6 cellular contexts compared by ENCODE assay signal in the genomic region with DNA sequence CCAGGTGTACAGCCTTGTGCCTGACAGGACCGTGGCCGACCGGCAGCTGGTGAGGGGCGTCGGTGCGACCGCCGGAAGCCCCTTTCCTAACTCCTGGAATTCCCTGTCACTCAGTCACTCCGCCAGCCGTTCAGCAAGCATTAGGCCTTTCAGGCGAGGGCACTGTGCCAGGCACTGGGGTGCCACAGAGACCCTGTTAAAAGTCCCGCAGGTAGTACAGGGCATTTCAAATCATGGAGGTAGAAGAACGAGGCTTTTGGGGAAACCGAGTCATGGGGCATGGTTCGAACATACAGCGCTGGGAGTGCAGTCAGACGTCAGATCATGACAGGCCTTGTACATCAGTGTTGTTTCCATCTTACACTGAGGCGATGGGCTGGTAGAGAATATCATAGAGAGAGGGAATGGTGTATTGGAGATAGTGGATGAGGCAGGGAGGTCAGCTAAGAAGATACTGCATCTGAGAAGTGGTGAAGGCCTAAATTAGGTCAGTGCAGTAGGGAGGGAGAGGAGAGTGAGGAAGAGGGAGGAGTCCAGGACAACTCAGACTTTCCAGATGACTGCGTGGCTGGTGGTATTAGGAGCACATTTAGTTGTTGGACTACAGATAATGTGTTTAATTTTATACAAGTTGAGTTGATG. TPM values are rescaled to one million over a fixed set of nuclear protein-coding genes. Genes with fewer than 3 reads are reported as not detected.
A peak's percentile ranks its signal among the peaks of the same experiment; 100 is the strongest.
DNase-seq lines count a peak whose midpoint lies in the region; ATAC-seq, FAIRE-seq and TF ChIP-seq lines count a peak whose summit lies in the region.

No MANE protein-coding gene starts in this region.

- no peak for FAIRE-seq in HepG2 (lab: Jason Lieb, UNC)

- peak overlapping the region; percentile 99 for H3K27ac Mint-ChIP-seq in activated CD4-positive, alpha-beta memory T cell treated with anti-CD3 and anti-CD28 coated beads, Interleukin-2, amount 10 ng/mL, durations not matched to agents 7 days and 5 days

- 0 out of 2 replicates have a peak, but pooled peaks have one; percentile 6 for TF ChIP-seq RAD21 in HepG2 (CRISPR knock-in tag; IDR thresholded peaks at IDR 0.05)

- peak overlapping the region; percentile 88 for H3K9ac ChIP-seq in HepG2 (ENCODE audit: insufficient read depth, low read depth, low read length)

- intact Hi-C loops in HepG2 (cut with micrococcal nuclease; ENCODE audit: unreplicated experiment), result no loop called here

- peaks cover 21% of the 10 kb centered on the region for H3K79me2 ChIP-seq in HepG2 (ENCODE audit: insufficient read depth, low read length)

- peaks cover 26% of the 10 kb centered on the region for H3K36me3 Mint-ChIP-seq in activated CD4-positive, alpha-beta memory T cell treated with anti-CD3 and anti-CD28 coated beads, Interleukin-2, amount 10 ng/mL, durations not matched to agents 7 days and 5 days (ENCODE audit: low read depth)

- POLR2A ChIA-PET in activated CD4-positive, alpha-beta memory T cell treated with anti-CD3 and anti-CD28 coated beads, Interleukin-2, amount 10 ng/mL, durations not matched to agents 7 days and 5 days (lab: Charles Lee), result interaction anchor here (1.0 to 8.3 kb wide), 14 partner anchors 13 to 998 kb away, joined by 3 to 162 read pairs (median 4); partner anchors contain the start of genes CFB, CSNK2B, DDX39B and EHMT2
- POLR2A ChIA-PET in HepG2 (lab: Yijun Ruan, JAX), result interaction anchor here (0.8 to 6.1 kb wide), 14 partner anchors 13 to 321 kb away, joined by 3 to 142 read pairs (median 8); partner anchors contain the start of genes APOM, BAG6, C2 and CFB

- H3K27me3 ChIP-seq in HepG2 (ENCODE audit: control insufficient read depth in 1 of 2, insufficient read depth in 2 of 2, low read length in 2 of 2), result no peaks in the 10 kb centered on the region; a peak in 1 of 5 replicates

- DNase-seq in activated CD4-positive, alpha-beta memory T cell treated with anti-CD3 and anti-CD28 coated beads, Interleukin-2, amount 10 ng/mL, durations not matched to agents 7 days and 5 days, result no peak
- DNase-seq in HepG2 (ENCODE audit: low spot score), result no peak
- no peak for DNase-seq in mucosa of gallbladder (ENCODE audit: low spot score)

- peaks cover 45% of the 10 kb centered on the region for H3K4me1 Mint-ChIP-seq in activated CD4-positive, alpha-beta memory T cell treated with anti-CD3 and anti-CD28 coated beads, Interleukin-2, amount 10 ng/mL, durations not matched to agents 7 days and 5 days

- H3K9me3 ChIP-seq in HepG2 (ENCODE audit: low read length), result no peaks in the 10 kb centered on the region

- in situ Hi-C loops in HepG2 (cut with HindIII; ENCODE audit: extremely low pct_ligation_motif_present, low pct_unique_long_range_greater_than_20kb), result no loop called here

- TF ChIP-seq EP300 in HepG2 (IDR thresholded peaks at IDR 0.05; ENCODE audit: low read depth in 2 of 2, low read length in 2 of 2) (no peak), HepG2 (CRISPR knock-in tag; IDR thresholded peaks at IDR 0.05; ENCODE audit: borderline replicate concordance) (no peak)

- CTCF ChIA-PET in activated CD4-positive, alpha-beta memory T cell treated with anti-CD3 and anti-CD28 coated beads, Interleukin-2, amount 10 ng/mL, durations not matched to agents 7 days and 5 days (lab: Charles Lee), result interaction anchor here (1.2 to 3.0 kb wide), 4 partner anchors 14 to 109 kb away, joined by 3 to 13 read pairs (median 10); partner anchors contain the start of genes NELFE, NEU1 and SKIC2
- CTCF ChIA-PET in HepG2 (lab: Yijun Ruan, JAX; ENCODE audit: low intra/inter-chr PET ratio, low total read pairs), result no interaction called here

- peak overlapping the region; percentile 73 to 94 (median 90) for H3K4me3 ChIP-seq in HepG2 (replicated peaks in 1 of 3; ENCODE audit: insufficient read depth in 1 of 3, low read depth in 2 of 3, low read length in 3 of 3)

- H3K36me3 ChIP-seq in HepG2 (replicated peaks in 1 of 2; ENCODE audit: control insufficient read depth in 1 of 2, insufficient read depth in 2 of 2, low read length in 2 of 2), result peaks cover 12 to 27% of the 10 kb centered on the region in 2 experiments

- peak overlapping the region; percentile 99 for H3K4me2 ChIP-seq in HepG2 (ENCODE audit: low read depth, low read length)

- H3K27ac ChIP-seq in HepG2 (ENCODE audit: extremely low read length, insufficient read depth, low read length), result peak overlapping the region; percentile 86

- peak in 1 of 2 experiments; percentile 14; a peak in 1 of 4 replicates for TF ChIP-seq POLR2A in HepG2 (IDR thresholded peaks at IDR 0.05; ENCODE audit: insufficient read depth in 1 of 2, low read depth in 2 of 2, low read length in 2 of 2)

- BruUV-seq in HepG2 (replicated peaks; lab: Mats Ljungman, UMichigan), result TSS peak; percentile 65

- no peak overlapping the region for H2AFZ ChIP-seq in HepG2 (ENCODE audit: low read length)

- ATAC-seq in GM21528 (IDR thresholded peaks at IDR 0.05; ENCODE audit: low FRiP score, unreplicated experiment) (peak; percentile 2), HepG2 (no peak; the same call in 2 of the 3 replicates), GM21619 (IDR thresholded peaks at IDR 0.05; ENCODE audit: unreplicated experiment) (no peak), GM19023 (IDR thresholded peaks at IDR 0.05; ENCODE audit: unreplicated experiment) (no peak)

- H3K4me3 Mint-ChIP-seq in activated CD4-positive, alpha-beta memory T cell treated with anti-CD3 and anti-CD28 coated beads, Interleukin-2, amount 10 ng/mL, durations not matched to agents 7 days and 5 days, result peak overlapping the region; percentile 97

- peaks cover 32% of the 10 kb centered on the region for H3K4me1 ChIP-seq in HepG2 (ENCODE audit: insufficient read depth, low read length)

- H3K27me3 Mint-ChIP-seq in activated CD4-positive, alpha-beta memory T cell treated with anti-CD3 and anti-CD28 coated beads, Interleukin-2, amount 10 ng/mL, durations not matched to agents 7 days and 5 days, result no peaks in the 10 kb centered on the region

- 0 out of 2 replicates have a peak, but pooled peaks have one; percentile 3 for TF ChIP-seq CTCF in HepG2 (CRISPR knock-in tag; IDR thresholded peaks at IDR 0.05)

- H3K9me3 Mint-ChIP-seq in activated CD4-positive, alpha-beta memory T cell treated with anti-CD3 and anti-CD28 coated beads, Interleukin-2, amount 10 ng/mL, durations not matched to agents 7 days and 5 days, result no peaks in the 10 kb centered on the region

- WGBS in HepG2 (ENCODE audit: low lambda C conversion rate), result 6% methylated on average over 19 of the region's 19 CpGs

- H4K20me1 ChIP-seq in HepG2 (ENCODE audit: insufficient read depth, low read length), result no peaks in the 10 kb centered on the region

RNA-seq across cellular contexts. Expression of gene DXO, which starts 0.9 kb away (rescaled TPM):
- total RNA-seq in activated CD4-positive, alpha-beta memory T cell treated with anti-CD3 and anti-CD28 coated beads, Interleukin-2, amount 10 ng/mL, durations not matched to agents 7 days and 5 days, result 10 to 100 TPM; 16.7 to 17.5 TPM
- 10.8 and 18.6 TPM in 2 replicates for total RNA-seq in HepG2 (2016; rRNA removed; fragmentation: Illumina TruSeq; extraction: Trizol)
- total RNA-seq in HepG2 (2016; cell fraction: cytosol; rRNA removed; fragmentation: Illumina TruSeq; extraction: Trizol; ENCODE audit: low read depth), result 9.0 and 14.9 TPM in 2 replicates
- total RNA-seq in HepG2 (2016; cell fraction: insoluble cytoplasmic fraction; rRNA removed; fragmentation: Illumina TruSeq; extraction: Trizol), result 12.3 and 16.4 TPM in 2 replicates
- 10.9 and 16.6 TPM in 2 replicates for total RNA-seq in HepG2 (2016; cell fraction: membrane; rRNA removed; fragmentation: Illumina TruSeq; extraction: Trizol)
- 17.8 and 22.3 TPM in 2 replicates for total RNA-seq in HepG2 (2016; cell fraction: nucleus; rRNA removed; fragmentation: Illumina TruSeq; extraction: Trizol)
- polyA plus RNA-seq in HepG2 (2011; rRNA removed), result 26.2 and 28.9 TPM in 2 replicates
- polyA plus RNA-seq in HepG2 (2011; cell fraction: cytosol; rRNA removed), result 17.8 and 24.8 TPM in 2 replicates
- polyA plus RNA-seq in HepG2 (2011; cell fraction: nucleus; rRNA removed), result 145 and 157 TPM in 2 replicates
- 16.4 and 25.9 TPM in 2 replicates for polyA plus RNA-seq in HepG2 (2012)
- 12.5 and 17.3 TPM in 2 replicates for polyA plus RNA-seq in HepG2 (2016; cell fraction: cytosol; fragmentation: Illumina TruSeq; extraction: Trizol; ENCODE audit: low read depth)
- 16.7 and 17.2 TPM in 2 replicates for polyA plus RNA-seq in HepG2 (2016; cell fraction: insoluble cytoplasmic fraction; fragmentation: Illumina TruSeq; extraction: Trizol; ENCODE audit: low read depth)
- 14.6 and 18.4 TPM in 2 replicates for polyA plus RNA-seq in HepG2 (2016; cell fraction: membrane; fragmentation: Illumina TruSeq; extraction: Trizol; ENCODE audit: low read depth)
- 53.7 and 55.2 TPM in 2 replicates for polyA plus RNA-seq in HepG2 (2016; cell fraction: nucleus; fragmentation: Illumina TruSeq; extraction: Trizol; ENCODE audit: insufficient read depth, low read depth)
- polyA minus RNA-seq in HepG2 (2011; rRNA and poly(A)+ RNA removed; ENCODE audit: low replicate concordance), result 43.0 TPM in 2 replicates
- 10.4 TPM in 2 replicates for polyA minus RNA-seq in HepG2 (2011; cell fraction: cytosol; rRNA and poly(A)+ RNA removed)
- polyA minus RNA-seq in HepG2 (2011; cell fraction: nucleus; rRNA and poly(A)+ RNA removed), result 34.1 and 38.2 TPM in 2 replicates
- 27.6 TPM for total RNA-seq in mucosa of gallbladder

RNA-seq across cellular contexts. Expression of gene C4A, which starts 9.0 kb away (rescaled TPM):
- 1 to 10 TPM; 3.3 to 5.7 TPM for total RNA-seq in activated CD4-positive, alpha-beta memory T cell treated with anti-CD3 and anti-CD28 coated beads, Interleukin-2, amount 10 ng/mL, durations not matched to agents 7 days and 5 days
- total RNA-seq in HepG2 (2016; rRNA removed; fragmentation: Illumina TruSeq; extraction: Trizol) (73.0 and 165 TPM in 2 replicates), mucosa of gallbladder (179 TPM)
- 12.9 and 15.6 TPM in 2 replicates for total RNA-seq in HepG2 (2016; cell fraction: cytosol; rRNA removed; fragmentation: Illumina TruSeq; extraction: Trizol; ENCODE audit: low read depth)
- total RNA-seq in HepG2 (2016; cell fraction: insoluble cytoplasmic fraction; rRNA removed; fragmentation: Illumina TruSeq; extraction: Trizol), result 48.4 and 166 TPM in 2 replicates
- 23.4 and 27.0 TPM in 2 replicates for total RNA-seq in HepG2 (2016; cell fraction: membrane; rRNA removed; fragmentation: Illumina TruSeq; extraction: Trizol)
- 212 and 258 TPM in 2 replicates for total RNA-seq in HepG2 (2016; cell fraction: nucleus; rRNA removed; fragmentation: Illumina TruSeq; extraction: Trizol)
- 478 and 755 TPM in 2 replicates for polyA plus RNA-seq in HepG2 (2011; rRNA removed)
- polyA plus RNA-seq in HepG2 (2011; cell fraction: cytosol; rRNA removed), result 352 and 505 TPM in 2 replicates
- 1,207 and 1,448 TPM in 2 replicates for polyA plus RNA-seq in HepG2 (2011; cell fraction: nucleus; rRNA removed)
- polyA plus RNA-seq in HepG2 (2012), result 360 and 704 TPM in 2 replicates
- 15.2 and 17.1 TPM in 2 replicates for polyA plus RNA-seq in HepG2 (2016; cell fraction: cytosol; fragmentation: Illumina TruSeq; extraction: Trizol; ENCODE audit: low read depth)
- polyA plus RNA-seq in HepG2 (2016; cell fraction: insoluble cytoplasmic fraction; fragmentation: Illumina TruSeq; extraction: Trizol; ENCODE audit: low read depth), result 70.0 and 102 TPM in 2 replicates
- polyA plus RNA-seq in HepG2 (2016; cell fraction: membrane; fragmentation: Illumina TruSeq; extraction: Trizol; ENCODE audit: low read depth), result 17.2 and 22.6 TPM in 2 replicates
- polyA plus RNA-seq in HepG2 (2016; cell fraction: nucleus; fragmentation: Illumina TruSeq; extraction: Trizol; ENCODE audit: insufficient read depth, low read depth), result 542 and 543 TPM in 2 replicates
- polyA minus RNA-seq in HepG2 (2011; rRNA and poly(A)+ RNA removed; ENCODE audit: low replicate concordance), result 4.0 and 407 TPM in 2 replicates
- polyA minus RNA-seq in HepG2 (2011; cell fraction: cytosol; rRNA and poly(A)+ RNA removed), result 168 and 210 TPM in 2 replicates
- 349 and 437 TPM in 2 replicates for polyA minus RNA-seq in HepG2 (2011; cell fraction: nucleus; rRNA and poly(A)+ RNA removed)

RNA-seq across cellular contexts. Expression of gene SKIC2, which starts 13.9 kb away (rescaled TPM):
- total RNA-seq in activated CD4-positive, alpha-beta memory T cell treated with anti-CD3 and anti-CD28 coated beads, Interleukin-2, amount 10 ng/mL, durations not matched to agents 7 days and 5 days, result 10 to 100 TPM; 69.4 to 74.2 TPM
- total RNA-seq in HepG2 (2016; rRNA removed; fragmentation: Illumina TruSeq; extraction: Trizol) (59.7 and 67.1 TPM in 2 replicates), mucosa of gallbladder (81.3 TPM)
- 7.6 and 9.8 TPM in 2 replicates for total RNA-seq in HepG2 (2016; cell fraction: cytosol; rRNA removed; fragmentation: Illumina TruSeq; extraction: Trizol; ENCODE audit: low read depth)
- total RNA-seq in HepG2 (2016; cell fraction: insoluble cytoplasmic fraction; rRNA removed; fragmentation: Illumina TruSeq; extraction: Trizol), result 53.4 and 70.9 TPM in 2 replicates
- total RNA-seq in HepG2 (2016; cell fraction: membrane; rRNA removed; fragmentation: Illumina TruSeq; extraction: Trizol), result 13.4 and 14.4 TPM in 2 replicates
- 77.4 and 85.4 TPM in 2 replicates for total RNA-seq in HepG2 (2016; cell fraction: nucleus; rRNA removed; fragmentation: Illumina TruSeq; extraction: Trizol)
- polyA plus RNA-seq in HepG2 (2011; rRNA removed), result 68.4 and 76.1 TPM in 2 replicates
- 18.2 and 29.4 TPM in 2 replicates for polyA plus RNA-seq in HepG2 (2011; cell fraction: cytosol; rRNA removed)
- polyA plus RNA-seq in HepG2 (2011; cell fraction: nucleus; rRNA removed), result 625 and 693 TPM in 2 replicates
- polyA plus RNA-seq in HepG2 (2012), result 56.2 and 67.8 TPM in 2 replicates
- 4.6 and 5.9 TPM in 2 replicates for polyA plus RNA-seq in HepG2 (2016; cell fraction: cytosol; fragmentation: Illumina TruSeq; extraction: Trizol; ENCODE audit: low read depth)
- 42.8 and 43.4 TPM in 2 replicates for polyA plus RNA-seq in HepG2 (2016; cell fraction: insoluble cytoplasmic fraction; fragmentation: Illumina TruSeq; extraction: Trizol; ENCODE audit: low read depth)
- 9.6 and 10.0 TPM in 2 replicates for polyA plus RNA-seq in HepG2 (2016; cell fraction: membrane; fragmentation: Illumina TruSeq; extraction: Trizol; ENCODE audit: low read depth)
- polyA plus RNA-seq in HepG2 (2016; cell fraction: nucleus; fragmentation: Illumina TruSeq; extraction: Trizol; ENCODE audit: insufficient read depth, low read depth), result 189 and 193 TPM in 2 replicates
- polyA minus RNA-seq in HepG2 (2011; rRNA and poly(A)+ RNA removed; ENCODE audit: low replicate concordance), result 100 and 116 TPM in 2 replicates
- polyA minus RNA-seq in HepG2 (2011; cell fraction: cytosol; rRNA and poly(A)+ RNA removed), result 33.1 and 33.7 TPM in 2 replicates
- 135 and 162 TPM in 2 replicates for polyA minus RNA-seq in HepG2 (2011; cell fraction: nucleus; rRNA and poly(A)+ RNA removed)

RNA-seq across cellular contexts. Expression of gene NELFE, which starts 14.1 kb away (rescaled TPM):
- total RNA-seq in activated CD4-positive, alpha-beta memory T cell treated with anti-CD3 and anti-CD28 coated beads, Interleukin-2, amount 10 ng/mL, durations not matched to agents 7 days and 5 days, result 10 to 100 TPM; 69.6 to 70.6 TPM
- 69.8 and 80.4 TPM in 2 replicates for total RNA-seq in HepG2 (2016; rRNA removed; fragmentation: Illumina TruSeq; extraction: Trizol)
- total RNA-seq in HepG2 (2016; cell fraction: cytosol; rRNA removed; fragmentation: Illumina TruSeq; extraction: Trizol; ENCODE audit: low read depth), result 16.4 and 17.3 TPM in 2 replicates
- total RNA-seq in HepG2 (2016; cell fraction: insoluble cytoplasmic fraction; rRNA removed; fragmentation: Illumina TruSeq; extraction: Trizol), result 74.0 and 80.6 TPM in 2 replicates
- total RNA-seq in HepG2 (2016; cell fraction: membrane; rRNA removed; fragmentation: Illumina TruSeq; extraction: Trizol), result 26.9 and 28.4 TPM in 2 replicates
- total RNA-seq in HepG2 (2016; cell fraction: nucleus; rRNA removed; fragmentation: Illumina TruSeq; extraction: Trizol), result 42.0 and 51.8 TPM in 2 replicates
- polyA plus RNA-seq in HepG2 (2011; rRNA removed), result 51.3 and 57.3 TPM in 2 replicates
- 47.6 and 49.7 TPM in 2 replicates for polyA plus RNA-seq in HepG2 (2011; cell fraction: cytosol; rRNA removed)
- polyA plus RNA-seq in HepG2 (2011; cell fraction: nucleus; rRNA removed), result 88.2 and 90.6 TPM in 2 replicates
- 44.8 and 55.5 TPM in 2 replicates for polyA plus RNA-seq in HepG2 (2012)
- 23.1 and 27.4 TPM in 2 replicates for polyA plus RNA-seq in HepG2 (2016; cell fraction: cytosol; fragmentation: Illumina TruSeq; extraction: Trizol; ENCODE audit: low read depth)
- 108 and 114 TPM in 2 replicates for polyA plus RNA-seq in HepG2 (2016; cell fraction: insoluble cytoplasmic fraction; fragmentation: Illumina TruSeq; extraction: Trizol; ENCODE audit: low read depth)
- 26.7 and 29.7 TPM in 2 replicates for polyA plus RNA-seq in HepG2 (2016; cell fraction: membrane; fragmentation: Illumina TruSeq; extraction: Trizol; ENCODE audit: low read depth)
- polyA plus RNA-seq in HepG2 (2016; cell fraction: nucleus; fragmentation: Illumina TruSeq; extraction: Trizol; ENCODE audit: insufficient read depth, low read depth), result 92.2 and 97.8 TPM in 2 replicates
- 21.2 and 60.8 TPM in 2 replicates for polyA minus RNA-seq in HepG2 (2011; rRNA and poly(A)+ RNA removed; ENCODE audit: low replicate concordance)
- polyA minus RNA-seq in HepG2 (2011; cell fraction: cytosol; rRNA and poly(A)+ RNA removed), result 19.5 and 20.9 TPM in 2 replicates
- 23.2 and 28.1 TPM in 2 replicates for polyA minus RNA-seq in HepG2 (2011; cell fraction: nucleus; rRNA and poly(A)+ RNA removed)
- 52.1 TPM for total RNA-seq in mucosa of gallbladder

RNA-seq across cellular contexts. Expression of gene CFB, which starts 26.9 kb away (rescaled TPM):
- under 1 TPM; 0.58 to 0.60 TPM for total RNA-seq in activated CD4-positive, alpha-beta memory T cell treated with anti-CD3 and anti-CD28 coated beads, Interleukin-2, amount 10 ng/mL, durations not matched to agents 7 days and 5 days
- total RNA-seq in HepG2 (2016; rRNA removed; fragmentation: Illumina TruSeq; extraction: Trizol), result 71.1 and 171 TPM in 2 replicates
- total RNA-seq in HepG2 (2016; cell fraction: cytosol; rRNA removed; fragmentation: Illumina TruSeq; extraction: Trizol; ENCODE audit: low read depth), result 36.8 and 37.7 TPM in 2 replicates
- total RNA-seq in HepG2 (2016; cell fraction: insoluble cytoplasmic fraction; rRNA removed; fragmentation: Illumina TruSeq; extraction: Trizol), result 65.1 and 180 TPM in 2 replicates
- 37.5 and 44.4 TPM in 2 replicates for total RNA-seq in HepG2 (2016; cell fraction: membrane; rRNA removed; fragmentation: Illumina TruSeq; extraction: Trizol)
- 202 and 235 TPM in 2 replicates for total RNA-seq in HepG2 (2016; cell fraction: nucleus; rRNA removed; fragmentation: Illumina TruSeq; extraction: Trizol)
- polyA plus RNA-seq in HepG2 (2011; rRNA removed), result 513 and 772 TPM in 2 replicates
- polyA plus RNA-seq in HepG2 (2011; cell fraction: cytosol; rRNA removed), result 355 and 506 TPM in 2 replicates
- polyA plus RNA-seq in HepG2 (2011; cell fraction: nucleus; rRNA removed), result 3,065 and 3,175 TPM in 2 replicates
- polyA plus RNA-seq in HepG2 (2012), result 460 and 611 TPM in 2 replicates
- polyA plus RNA-seq in HepG2 (2016; cell fraction: cytosol; fragmentation: Illumina TruSeq; extraction: Trizol; ENCODE audit: low read depth), result 25.3 and 27.9 TPM in 2 replicates
- polyA plus RNA-seq in HepG2 (2016; cell fraction: insoluble cytoplasmic fraction; fragmentation: Illumina TruSeq; extraction: Trizol; ENCODE audit: low read depth), result 66.3 and 72.4 TPM in 2 replicates
- 31.9 and 32.4 TPM in 2 replicates for polyA plus RNA-seq in HepG2 (2016; cell fraction: membrane; fragmentation: Illumina TruSeq; extraction: Trizol; ENCODE audit: low read depth)
- polyA plus RNA-seq in HepG2 (2016; cell fraction: nucleus; fragmentation: Illumina TruSeq; extraction: Trizol; ENCODE audit: insufficient read depth, low read depth), result 450 and 455 TPM in 2 replicates
- 88.1 and 583 TPM in 2 replicates for polyA minus RNA-seq in HepG2 (2011; rRNA and poly(A)+ RNA removed; ENCODE audit: low replicate concordance)
- polyA minus RNA-seq in HepG2 (2011; cell fraction: cytosol; rRNA and poly(A)+ RNA removed), result 179 and 284 TPM in 2 replicates
- 584 and 876 TPM in 2 replicates for polyA minus RNA-seq in HepG2 (2011; cell fraction: nucleus; rRNA and poly(A)+ RNA removed)
- total RNA-seq in mucosa of gallbladder, result 476 TPM
